1 cellular context compared by ENCODE assay signal in the genomic region with DNA sequence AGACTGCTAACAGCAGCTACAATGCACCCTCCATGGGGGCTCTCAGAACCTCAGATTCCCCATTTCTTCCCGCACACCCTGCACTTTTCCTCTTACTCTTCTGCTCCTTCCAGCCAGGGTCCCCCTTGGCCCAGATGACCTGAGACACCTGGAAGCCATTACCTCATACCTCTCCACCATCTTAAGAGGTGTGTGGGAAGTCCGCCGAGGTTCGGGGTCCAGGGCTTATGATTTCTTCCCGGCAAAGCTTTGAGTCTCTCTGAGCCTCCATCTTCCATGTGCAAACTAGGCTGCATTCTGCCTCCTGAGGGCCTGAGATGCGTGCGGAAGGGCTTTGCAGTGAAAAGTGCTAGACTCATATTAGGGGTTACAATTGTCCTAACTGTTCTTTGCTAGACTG.
TF ChIP-seq lines count a peak whose summit lies in the region.

No MANE protein-coding gene starts in this region.

TF ChIP-seq in WTC11, 78 proteins besides CTCF, POLR2A, EP300 and RAD21 (continued from another document):
- TF ChIP-seq, protein P1, sequence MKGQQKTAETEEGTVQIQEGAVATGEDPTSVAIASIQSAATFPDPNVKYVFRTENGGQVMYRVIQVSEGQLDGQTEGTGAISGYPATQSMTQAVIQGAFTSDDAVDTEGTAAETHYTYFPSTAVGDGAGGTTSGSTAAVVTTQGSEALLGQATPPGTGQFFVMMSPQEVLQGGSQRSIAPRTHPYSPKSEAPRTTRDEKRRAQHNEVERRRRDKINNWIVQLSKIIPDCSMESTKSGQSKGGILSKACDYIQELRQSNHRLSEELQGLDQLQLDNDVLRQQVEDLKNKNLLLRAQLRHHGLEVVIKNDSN (CRISPR knock-in tag; IDR thresholded peaks at IDR 0.05): no peak
- no peak for TF ChIP-seq TEAD4 (CRISPR knock-in tag; IDR thresholded peaks at IDR 0.05)
- TF ChIP-seq TCF7 (CRISPR knock-in tag; IDR thresholded peaks at IDR 0.05; ENCODE audit: low read depth): no peak
- TF ChIP-seq, protein P2, sequence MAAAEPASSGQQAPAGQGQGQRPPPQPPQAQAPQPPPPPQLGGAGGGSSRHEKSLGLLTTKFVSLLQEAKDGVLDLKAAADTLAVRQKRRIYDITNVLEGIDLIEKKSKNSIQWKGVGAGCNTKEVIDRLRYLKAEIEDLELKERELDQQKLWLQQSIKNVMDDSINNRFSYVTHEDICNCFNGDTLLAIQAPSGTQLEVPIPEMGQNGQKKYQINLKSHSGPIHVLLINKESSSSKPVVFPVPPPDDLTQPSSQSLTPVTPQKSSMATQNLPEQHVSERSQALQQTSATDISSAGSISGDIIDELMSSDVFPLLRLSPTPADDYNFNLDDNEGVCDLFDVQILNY (CRISPR knock-in tag; IDR thresholded peaks at IDR 0.05): no peak
- TF ChIP-seq ZNF121 (CRISPR knock-in tag; IDR thresholded peaks at IDR 0.05): no peak
- no peak for TF ChIP-seq GABPB1 (CRISPR knock-in tag; IDR thresholded peaks at IDR 0.05)
- TF ChIP-seq TEAD1 (CRISPR knock-in tag; IDR thresholded peaks at IDR 0.05): no peak
